18 cellular contexts compared by ENCODE assay signal in genomic region chr1:90911353-90911752, GRCh38.
"Had no signal": no experiment of that assay in that cellular context is flagged by ENCODE, and none has a peak within 500 bp of the region (broad histone marks: within the 10 kb centered on the region; RNA-seq: fewer than 3 reads in every experiment).

No MANE protein-coding gene starts in this region.

- H3K27ac Mint-ChIP-seq: endodermal cell; naive thymus-derived CD8-positive, alpha-beta T cell; type B pancreatic cell had no signal

- H3K4me3 Mint-ChIP-seq: endodermal cell; naive thymus-derived CD8-positive, alpha-beta T cell; neural crest cell; type B pancreatic cell had no signal

- DNase-seq: colonic mucosa; dermis blood vessel endothelial cell; endodermal cell; foreskin melanocyte; heart left ventricle; hippocampal formation; islet precursor cell; mammary epithelial cell; mucosa of descending colon; naive thymus-derived CD8-positive, alpha-beta T cell; sigmoid colon; stimulated activated CD4-positive, alpha-beta T cell treated with anti-CD3 and anti-CD28 coated beads, Interleukin-2, amount 100 ng/mL, for 48 hours; stimulated activated naive CD4-positive, alpha-beta T cell treated with Interleukin-2 at 50 U/mL for 16 hours; thyroid gland had no signal

- H3K27me3 Mint-ChIP-seq: naive thymus-derived CD8-positive, alpha-beta T cell; type B pancreatic cell had no signal

- H3K4me1 Mint-ChIP-seq: endodermal cell, neural crest cell had no signal

- H3K9me3 Mint-ChIP-seq: endodermal cell, neural crest cell, type B pancreatic cell had no signal

- FAIRE-seq: urothelium cell line had no signal

- ATAC-seq: heart left ventricle; left lobe of liver; mucosa of descending colon; naive thymus-derived CD8-positive, alpha-beta T cell had no signal
